Comparison of ENCODE assay signal across 18 cellular contexts in the genomic region with DNA sequence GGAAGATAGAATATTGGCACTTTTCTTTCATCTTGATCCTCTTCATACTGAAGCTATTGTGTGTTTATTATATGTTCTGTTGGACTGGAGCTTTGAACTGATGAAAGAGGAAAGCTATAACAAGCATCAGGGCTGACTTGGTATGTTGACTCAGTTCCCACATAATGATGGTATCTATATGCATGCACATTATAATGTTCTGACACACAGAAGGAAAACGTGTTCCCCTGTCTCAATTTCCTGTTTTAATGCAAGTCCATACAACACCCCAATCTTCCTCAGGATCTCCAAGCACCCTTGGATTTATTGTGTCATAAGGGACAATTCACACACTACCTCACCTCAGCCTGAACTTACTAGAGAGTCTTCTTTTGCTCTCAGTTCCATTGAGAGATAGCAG.
"Had no signal": no experiment of that assay in that cellular context is flagged by ENCODE, and none has a peak within 500 bp of the region (broad histone marks: within the 10 kb centered on the region; RNA-seq: fewer than 3 reads in every experiment).

No MANE protein-coding gene starts in this region.

- H3K4me2 ChIP-seq: neural progenitor cell had no signal

- H3K9me3 ChIP-seq: gastrocnemius medialis, heart right ventricle, thyroid gland had no signal

- H3K36me3 ChIP-seq: gastrocnemius medialis, heart right ventricle, neural progenitor cell, thyroid gland had no signal

- ATAC-seq: activated CD8-positive, alpha-beta T cell treated with anti-CD3 and anti-CD28 coated beads for 36 hours; gastrocnemius medialis; heart right ventricle; left colon; sciatic nerve; stimulated activated memory B cell treated with anti-CD40 and anti-IgM and Interleukin-4, amounts not matched to agents 10 μg/mL and 1 μg/mL and 100 μg/mL, for 72 hours; T-helper 17 cell had no signal

- H3K9ac ChIP-seq: neural progenitor cell had no signal

- H3K27ac ChIP-seq: gastrocnemius medialis, heart right ventricle, neural progenitor cell, thyroid gland had no signal

- FAIRE-seq: urothelium cell line had no signal

- H3K27me3 ChIP-seq: gastrocnemius medialis, heart right ventricle, neural progenitor cell, thyroid gland had no signal

- DNase-seq: activated B cell treated with CpG ODN at 0.5 μM for 24 hours; activated CD4-positive, alpha-beta T cell treated with anti-CD3 and anti-CD28 coated beads for 48 hours; activated CD8-positive, alpha-beta T cell treated with anti-CD3 and anti-CD28 coated beads for 36 hours; activated naive CD8-positive, alpha-beta T cell treated with anti-CD3 and anti-CD28 coated beads for 36 hours; activated T-cell treated with anti-CD3 and anti-CD28 coated beads, Interleukin-2, amount 50 U/mL, for 72 hours; amygdala; cerebellar nuclear complex; effector CD8-positive, alpha-beta T cell; gastrocnemius medialis; heart right ventricle; left colon; stimulated activated CD4-positive, alpha-beta T cell treated with anti-CD3 and anti-CD28 coated beads, Interleukin-1b, Interleukin-23, amount 100 ng/mL, for 48 hours; T-helper 17 cell; thyroid gland had no signal

- H3K4me3 ChIP-seq: gastrocnemius medialis, heart right ventricle, neural progenitor cell, thyroid gland had no signal

- H2AFZ ChIP-seq: neural progenitor cell had no signal

- H3K4me1 ChIP-seq: gastrocnemius medialis, neural progenitor cell had no signal
